Comparison of ENCODE assay signal across 26 cellular contexts in genomic region chr3:61616586-61616985, GRCh38. TPM values are rescaled to one million over a fixed set of nuclear protein-coding genes. Genes with fewer than 3 reads are reported as not detected.
"Had no signal": no experiment of that assay in that cellular context is flagged by ENCODE, and none has a peak within 500 bp of the region (broad histone marks: within the 10 kb centered on the region; RNA-seq: fewer than 3 reads in every experiment).

No MANE protein-coding gene starts in this region.

- H3K27ac ChIP-seq: left lung had no signal

- H3K4me3 ChIP-seq: heart left ventricle, left lung, tibial artery had no signal

- H3K36me3 ChIP-seq: heart left ventricle, left lung, tibial artery had no signal

- FAIRE-seq: TTC549 had no signal

- H3K27me3 ChIP-seq: heart left ventricle, left lung, tibial artery had no signal

- H3K27me3 Mint-ChIP-seq: activated B cell treated with CpG ODN at 0.5 μM for 24 hours; activated CD4-positive, alpha-beta T cell treated with anti-CD3 and anti-CD28 coated beads for 36 hours; activated T-cell treated with anti-CD3 and anti-CD28 coated beads, Interleukin-2, amount 50 U/mL, for 24 hours; natural killer cell treated with Interleukin-12 subunit alpha and Interleukin-12 subunit beta and Interleukin-15 and Interleukin-18, amount 100 ng/mL, for 72 hours had no signal

- H3K4me1 ChIP-seq: left lung had no signal

- H3K27ac Mint-ChIP-seq: activated B cell treated with CpG ODN at 0.5 μM for 24 hours; activated CD4-positive, alpha-beta T cell treated with anti-CD3 and anti-CD28 coated beads for 36 hours; activated naive CD8-positive, alpha-beta T cell treated with anti-CD3 and anti-CD28 coated beads, Interleukin-2, amount 10 ng/mL, durations not matched to agents 7 days and 5 days; activated T-cell treated with anti-CD3 and anti-CD28 coated beads, Interleukin-2, amount 50 U/mL, for 24 hours; activated T-helper 2 cell treated with anti-CD3 and anti-CD28 coated beads, Interferon-gamma antibody, Interleukin-2, Interleukin-4, amounts not matched to agents 10 μg/mL and 5 μg/mL and 100 μg/mL, durations not matched to agents 14 hours and 24 hours and 36 hours; endodermal cell; natural killer cell treated with Interleukin-12 subunit alpha and Interleukin-12 subunit beta and Interleukin-15 and Interleukin-18, amount 100 ng/mL, for 72 hours; T-cell had no signal

- ATAC-seq: activated CD4-positive, alpha-beta T cell treated with anti-CD3 and anti-CD28 coated beads for 36 hours; natural killer cell treated with Interleukin-12 subunit alpha and Interleukin-12 subunit beta and Interleukin-15 and Interleukin-18, amount 100 ng/mL, for 72 hours; stimulated activated naive CD8-positive, alpha-beta T cell treated with anti-CD3 and anti-CD28 coated beads, Interleukin-15, Interleukin-2, amounts not matched to agents 100 U/mL and 50 U/mL, for 24 hours; T-cell had no signal

- H3K9me3 ChIP-seq: heart left ventricle, left lung, tibial artery had no signal

- H3K4me1 Mint-ChIP-seq: activated B cell treated with CpG ODN at 0.5 μM for 24 hours; activated CD4-positive, alpha-beta T cell treated with anti-CD3 and anti-CD28 coated beads for 36 hours; activated naive CD8-positive, alpha-beta T cell treated with anti-CD3 and anti-CD28 coated beads, Interleukin-2, amount 10 ng/mL, durations not matched to agents 7 days and 5 days; T-cell had no signal

- H3K36me3 Mint-ChIP-seq: activated naive CD8-positive, alpha-beta T cell treated with anti-CD3 and anti-CD28 coated beads, Interleukin-2, amount 10 ng/mL, durations not matched to agents 7 days and 5 days; natural killer cell treated with Interleukin-12 subunit alpha and Interleukin-12 subunit beta and Interleukin-15 and Interleukin-18, amount 100 ng/mL, for 72 hours; T-cell had no signal

- H3K9me3 Mint-ChIP-seq: activated B cell treated with CpG ODN at 0.5 μM for 24 hours; activated naive CD8-positive, alpha-beta T cell treated with anti-CD3 and anti-CD28 coated beads, Interleukin-2, amount 10 ng/mL, durations not matched to agents 7 days and 5 days; activated T-cell treated with anti-CD3 and anti-CD28 coated beads, Interleukin-2, amount 50 U/mL, for 24 hours; activated T-helper 2 cell treated with anti-CD3 and anti-CD28 coated beads, Interferon-gamma antibody, Interleukin-2, Interleukin-4, amounts not matched to agents 10 μg/mL and 5 μg/mL and 100 μg/mL, durations not matched to agents 14 hours and 24 hours and 36 hours; endodermal cell had no signal

- H3K4me3 Mint-ChIP-seq: activated B cell treated with CpG ODN at 0.5 μM for 24 hours; activated CD4-positive, alpha-beta T cell treated with anti-CD3 and anti-CD28 coated beads for 36 hours; activated naive CD8-positive, alpha-beta T cell treated with anti-CD3 and anti-CD28 coated beads, Interleukin-2, amount 10 ng/mL, durations not matched to agents 7 days and 5 days; activated T-cell treated with anti-CD3 and anti-CD28 coated beads, Interleukin-2, amount 50 U/mL, for 24 hours; endodermal cell; natural killer cell treated with Interleukin-12 subunit alpha and Interleukin-12 subunit beta and Interleukin-15 and Interleukin-18, amount 100 ng/mL, for 72 hours; T-cell had no signal

- DNase-seq: activated B cell treated with CpG ODN at 0.5 μM for 24 hours; activated CD4-positive, alpha-beta T cell treated with anti-CD3 and anti-CD28 coated beads for 36 hours; activated CD4-positive, alpha-beta T cell treated with anti-CD3 and anti-CD28 coated beads, Interleukin-2, amount 50 U/mL, for 4 hours; activated CD8-positive, alpha-beta memory T cell treated with anti-CD3 and anti-CD28 coated beads for 24 hours; activated CD8-positive, alpha-beta memory T cell treated with anti-CD3 and anti-CD28 coated beads, Interleukin-2, amount 50 U/mL, for 4 hours; activated naive CD4-positive, alpha-beta T cell treated with Interleukin-2 at 50 U/mL for 16 hours; activated naive CD8-positive, alpha-beta T cell treated with anti-CD3 and anti-CD28 coated beads, Interleukin-2, amount 10 ng/mL, durations not matched to agents 7 days and 5 days; activated T-cell treated with anti-CD3 and anti-CD28 coated beads, Interleukin-2, amount 50 U/mL, for 24 hours; amniotic stem cell; cerebellar nuclear complex; cortex of kidney; endodermal cell; heart left ventricle; islet precursor cell; left lung; mammary epithelial cell; midbrain; nucleus accumbens; posterior cingulate gyrus; stimulated activated CD4-positive, alpha-beta T cell treated with anti-CD3 and anti-CD28 coated beads, Interleukin-4, amount 100 ng/mL, for 24 hours; stimulated activated naive CD8-positive, alpha-beta T cell treated with anti-CD3 and anti-CD28 coated beads, Interleukin-15, Interleukin-2, amounts not matched to agents 100 U/mL and 50 U/mL, for 24 hours; T-cell; tibial artery had no signal

RNA-seq across cellular contexts. Expression of gene PTPRG, which starts 55.2 kb away (rescaled TPM):
- total RNA-seq: activated naive CD8-positive, alpha-beta T cell treated with anti-CD3 and anti-CD28 coated beads, Interleukin-2, amount 10 ng/mL, durations not matched to agents 7 days and 5 days had no signal
